Comparison of ENCODE assay signal across 8 cellular contexts in the genomic region with DNA sequence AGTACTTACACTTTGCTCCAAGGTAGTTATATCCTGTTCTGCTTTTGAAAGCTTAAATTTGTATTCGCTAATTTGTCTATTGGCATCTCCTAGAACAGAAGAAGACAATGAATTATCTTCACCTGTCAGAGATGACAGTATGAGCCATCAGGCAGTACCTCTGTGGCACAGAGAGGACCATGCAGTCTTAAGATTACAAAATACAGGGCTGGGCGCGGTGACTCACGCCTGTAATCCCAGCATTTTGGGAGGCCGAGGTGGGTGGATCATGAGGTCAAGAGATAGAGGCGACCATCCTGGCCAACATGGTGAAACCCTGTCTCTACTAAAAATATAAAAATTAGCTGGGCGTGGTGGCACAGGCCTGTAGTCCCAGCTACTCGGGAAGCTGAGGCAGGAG.
DNase-seq lines count a peak whose midpoint lies in the region; ATAC-seq and TF ChIP-seq lines count a peak whose summit lies in the region.
"Not testable (repeated sequence)": the region's sequence is repeated elsewhere in the genome, so short reads cannot be mapped to it uniquely, and the experiment has no call there.

No MANE protein-coding gene starts in this region.

- not testable (repeated sequence) for H3K9me3 ChIP-seq in CD8-positive, alpha-beta T cell (ENCODE audit: low read length); RWPE2 (ENCODE audit: severe bottlenecking); gastroesophageal sphincter; spleen; transverse colon

- H3K36me3 Mint-ChIP-seq in CD8-positive, alpha-beta T cell, result peaks cover 78% of the 10 kb centered on the region
- peaks cover 59% of the 10 kb centered on the region for H3K36me3 Mint-ChIP-seq in activated T-helper 2 cell treated with anti-CD3 and anti-CD28 coated beads, Interferon-gamma antibody, Interleukin-2, Interleukin-4, amounts not matched to agents 10 μg/mL and 5 μg/mL and 100 μg/mL, durations not matched to agents 14 hours and 24 hours and 36 hours (ENCODE audit: low read depth)

- peak overlapping the region; percentile 57 for H3K27ac Mint-ChIP-seq in CD8-positive, alpha-beta T cell
- peak overlapping the region; percentile 81 for H3K27ac Mint-ChIP-seq in activated T-helper 2 cell treated with anti-CD3 and anti-CD28 coated beads, Interferon-gamma antibody, Interleukin-2, Interleukin-4, amounts not matched to agents 10 μg/mL and 5 μg/mL and 100 μg/mL, durations not matched to agents 14 hours and 24 hours and 36 hours

- not testable (repeated sequence) for TF ChIP-seq POLR2A in gastroesophageal sphincter (IDR thresholded peaks at IDR 0.05); spleen (IDR thresholded peaks at IDR 0.05); transverse colon (IDR thresholded peaks at IDR 0.05)

- H3K4me3 Mint-ChIP-seq in CD8-positive, alpha-beta T cell; activated T-helper 2 cell treated with anti-CD3 and anti-CD28 coated beads, Interferon-gamma antibody, Interleukin-2, Interleukin-4, amounts not matched to agents 10 μg/mL and 5 μg/mL and 100 μg/mL, durations not matched to agents 14 hours and 24 hours and 36 hours (ENCODE audit: low read depth): not testable (repeated sequence)

- CTCF ChIA-PET in CD8-positive, alpha-beta T cell (lab: Charles Lee), result not testable (repeated sequence)

- POLR2A ChIA-PET in CD8-positive, alpha-beta T cell (lab: Charles Lee), result not testable (repeated sequence)

- intact Hi-C loops in CD8-positive, alpha-beta T cell (cut with DNase I, micrococcal nuclease); activated T-helper 2 cell treated with anti-CD3 and anti-CD28 coated beads, Interferon-gamma antibody, Interleukin-2, Interleukin-4, amounts not matched to agents 10 μg/mL and 5 μg/mL and 100 μg/mL, durations not matched to agents 14 hours and 24 hours and 36 hours (cut with micrococcal nuclease); spleen (cut with DNase I; ENCODE audit: low total_unique reads); transverse colon (cut with DNase I; ENCODE audit: low total_unique reads): not testable (repeated sequence)

- H3K36me3 ChIP-seq in CD8-positive, alpha-beta T cell (ENCODE audit: insufficient read depth, low read length), result peaks cover 24% of the 10 kb centered on the region
- peaks cover 74% of the 10 kb centered on the region for H3K36me3 ChIP-seq in RWPE2 (ENCODE audit: low read depth)
- H3K36me3 ChIP-seq in gastroesophageal sphincter, result peaks cover 4 to 85% of the 10 kb centered on the region in 2 donors
- peaks cover 0 to 100% (median 74%) of the 10 kb centered on the region in 6 donors for H3K36me3 ChIP-seq in spleen
- peaks cover 0 to 47% (median 21%) of the 10 kb centered on the region in 4 donors for H3K36me3 ChIP-seq in transverse colon

- DNase-seq in CD8-positive, alpha-beta T cell; RWPE2 (ENCODE audit: low spot score); activated T-helper 2 cell treated with anti-CD3 and anti-CD28 coated beads, Interferon-gamma antibody, Interleukin-2, Interleukin-4, amounts not matched to agents 10 μg/mL and 5 μg/mL and 100 μg/mL, durations not matched to agents 14 hours and 24 hours and 36 hours (ENCODE audit: low spot score); caudate nucleus (lab: John Stamatoyannopoulos, UW); spleen; transverse colon: not testable (repeated sequence)
- peak; percentile 13 for DNase-seq in myocyte (ENCODE audit: low read depth)

- not testable (repeated sequence) for H3K4me3 ChIP-seq in CD8-positive, alpha-beta T cell (ENCODE audit: low read depth, low read length); RWPE2 (ENCODE audit: severe bottlenecking); gastroesophageal sphincter; spleen; transverse colon

- TF ChIP-seq CTCF in CD8-positive, alpha-beta T cell (IDR thresholded peaks at IDR 0.05); RWPE2 (IDR thresholded peaks at IDR 0.05; ENCODE audit: poor library complexity, severe bottlenecking); gastroesophageal sphincter (IDR thresholded peaks at IDR 0.05); spleen (IDR thresholded peaks at IDR 0.05 in 8 of 11, conservative IDR thresholded peaks at IDR 0.05 in 3 of 11); transverse colon (IDR thresholded peaks at IDR 0.05): not testable (repeated sequence)

- H3K4me1 Mint-ChIP-seq in CD8-positive, alpha-beta T cell (ENCODE audit: low read depth); activated T-helper 2 cell treated with anti-CD3 and anti-CD28 coated beads, Interferon-gamma antibody, Interleukin-2, Interleukin-4, amounts not matched to agents 10 μg/mL and 5 μg/mL and 100 μg/mL, durations not matched to agents 14 hours and 24 hours and 36 hours (ENCODE audit: low read depth): not testable (repeated sequence)

- not testable (repeated sequence) for H3K27me3 ChIP-seq in CD8-positive, alpha-beta T cell (ENCODE audit: insufficient read depth, low read length); RWPE2 (ENCODE audit: insufficient read depth, poor library complexity, severe bottlenecking); gastroesophageal sphincter; spleen (replicated peaks in 1 of 7); transverse colon

- WGBS in gastroesophageal sphincter (ENCODE audit: low coverage in 1 of 2), 2 donors, result 95 to 100% methylated on average over 1 to 3 of the region's 8 CpGs
- 89 to 95% (median 90%) methylated on average over 8 of the region's 8 CpGs for WGBS in spleen, 5 donors
- 60 to 89% methylated on average over 1 to 8 of the region's 8 CpGs for WGBS in transverse colon (ENCODE audit: low coverage in 1 of 2), 2 donors

- not testable (repeated sequence) for H3K4me1 ChIP-seq in CD8-positive, alpha-beta T cell (ENCODE audit: insufficient read depth, low read length); RWPE2 (ENCODE audit: insufficient read depth, poor library complexity, severe bottlenecking)
- H3K4me1 ChIP-seq in gastroesophageal sphincter (peaks cover 2 to 50% (median 9%) of the 10 kb centered on the region in 3 donors), spleen (peaks cover 0 to 29% (median 9%) of the 10 kb centered on the region in 6 donors), transverse colon (peaks cover 18 to 32% (median 23%) of the 10 kb centered on the region in 4 donors)

- in situ Hi-C loops in transverse colon (cut with MboI; ENCODE audit: low pct_ligation_motif_present in 1 of 4, low pct_unique_long_range_greater_than_20kb in 1 of 4, low sequenced_read_pairs in 3 of 4), result not testable (repeated sequence)

- not testable (repeated sequence) for TF ChIP-seq EP300 in gastroesophageal sphincter (IDR thresholded peaks at IDR 0.05); transverse colon (IDR thresholded peaks at IDR 0.05; ENCODE audit: low read depth)

- not testable (repeated sequence) for ATAC-seq in CD8-positive, alpha-beta T cell; gastroesophageal sphincter
- peak; percentile 15 for ATAC-seq in RWPE2 (ENCODE audit: low read depth)

- not testable (repeated sequence) for H3K27me3 Mint-ChIP-seq in CD8-positive, alpha-beta T cell (ENCODE audit: low read depth); activated T-helper 2 cell treated with anti-CD3 and anti-CD28 coated beads, Interferon-gamma antibody, Interleukin-2, Interleukin-4, amounts not matched to agents 10 μg/mL and 5 μg/mL and 100 μg/mL, durations not matched to agents 14 hours and 24 hours and 36 hours (ENCODE audit: low read depth)

- not testable (repeated sequence) for H3K27ac ChIP-seq in CD8-positive, alpha-beta T cell (ENCODE audit: low read depth, low read length); RWPE2 (ENCODE audit: poor library complexity, severe bottlenecking)
- peak overlapping the region; percentile 60 for H3K27ac ChIP-seq in caudate nucleus (ENCODE audit: low read depth, low read length)
- H3K27ac ChIP-seq in gastroesophageal sphincter, result peak overlapping the region; percentile 27 to 72 (median 69)
- peak overlapping the region in 6 of 8 donors; percentile 5 to 60 (median 48) for H3K27ac ChIP-seq in spleen
- peak overlapping the region; percentile 53 to 65 (median 60) for H3K27ac ChIP-seq in transverse colon

- not testable (repeated sequence) for H3K9me3 Mint-ChIP-seq in CD8-positive, alpha-beta T cell; activated T-helper 2 cell treated with anti-CD3 and anti-CD28 coated beads, Interferon-gamma antibody, Interleukin-2, Interleukin-4, amounts not matched to agents 10 μg/mL and 5 μg/mL and 100 μg/mL, durations not matched to agents 14 hours and 24 hours and 36 hours
